ENCODE assay signal across 16 cellular contexts in genomic region chr14:55221968-55222367, GRCh38. TPM values are rescaled to one million over a fixed set of nuclear protein-coding genes. Genes with fewer than 3 reads are reported as not detected.
DNase-seq lines count a peak whose midpoint lies in the region; ATAC-seq and TF ChIP-seq lines count a peak whose summit lies in the region.
"Had no signal": no experiment of that assay in that cellular context is flagged by ENCODE, and none has a peak within 500 bp of the region (broad histone marks: within the 10 kb centered on the region; RNA-seq: fewer than 3 reads in every experiment).

No MANE protein-coding gene starts in this region.

- H3K4me1 ChIP-seq in RWPE2 (ENCODE audit: insufficient read depth, poor library complexity, severe bottlenecking), result peaks cover 8% of the 10 kb centered on the region

- peaks cover 3% of the 10 kb centered on the region for H3K9me3 Mint-ChIP-seq in progenitor cell of endocrine pancreas (ENCODE audit: low read depth)
- peaks cover 13% of the 10 kb centered on the region for H3K9me3 Mint-ChIP-seq in activated CD8-positive, alpha-beta T cell treated with anti-CD3 and anti-CD28 coated beads, Interleukin-2, amount 10 ng/mL, durations not matched to agents 7 days and 5 days (ENCODE audit: insufficient read depth)

- peak overlapping the region; percentile 40 for H3K27ac Mint-ChIP-seq in progenitor cell of endocrine pancreas
- no peak overlapping the region for H3K27ac Mint-ChIP-seq in activated CD8-positive, alpha-beta T cell treated with anti-CD3 and anti-CD28 coated beads, Interleukin-2, amount 10 ng/mL, durations not matched to agents 7 days and 5 days
- H3K27ac Mint-ChIP-seq: B cell; CD4-positive, alpha-beta T cell; GM23338; H9 had no signal

- TF ChIP-seq CTCF in RWPE2 (IDR thresholded peaks at IDR 0.05; ENCODE audit: poor library complexity, severe bottlenecking), result no peak
- no peak for TF ChIP-seq CTCF in progenitor cell of endocrine pancreas (IDR thresholded peaks at IDR 0.05; ENCODE audit: unreplicated experiment)

- H3K27me3 Mint-ChIP-seq in progenitor cell of endocrine pancreas, result no peaks in the 10 kb centered on the region
- peaks cover 18% of the 10 kb centered on the region for H3K27me3 Mint-ChIP-seq in activated CD8-positive, alpha-beta T cell treated with anti-CD3 and anti-CD28 coated beads, Interleukin-2, amount 10 ng/mL, durations not matched to agents 7 days and 5 days (ENCODE audit: low read depth)

- peaks cover 5% of the 10 kb centered on the region for H3K9me3 ChIP-seq in RWPE2 (ENCODE audit: severe bottlenecking)

- no peaks in the 10 kb centered on the region for H3K36me3 Mint-ChIP-seq in progenitor cell of endocrine pancreas (ENCODE audit: insufficient read depth)
- H3K36me3 Mint-ChIP-seq in activated CD8-positive, alpha-beta T cell treated with anti-CD3 and anti-CD28 coated beads, Interleukin-2, amount 10 ng/mL, durations not matched to agents 7 days and 5 days (ENCODE audit: low read depth), result no peaks in the 10 kb centered on the region

- POLR2A ChIA-PET in activated CD8-positive, alpha-beta T cell treated with anti-CD3 and anti-CD28 coated beads, Interleukin-2, amount 10 ng/mL, durations not matched to agents 7 days and 5 days (lab: Charles Lee), result no interaction called here

- H3K4me3 Mint-ChIP-seq in progenitor cell of endocrine pancreas (ENCODE audit: low read depth), result no peak overlapping the region
- H3K4me3 Mint-ChIP-seq in activated CD8-positive, alpha-beta T cell treated with anti-CD3 and anti-CD28 coated beads, Interleukin-2, amount 10 ng/mL, durations not matched to agents 7 days and 5 days, result no peak overlapping the region
- H3K4me3 Mint-ChIP-seq: B cell; CD4-positive, alpha-beta T cell; GM23338; H9 had no signal

- peak; percentile 48; the same call in 2 of the 3 replicates for ATAC-seq in RWPE2 (ENCODE audit: low read depth)
- ATAC-seq in esophagus mucosa, result peak; percentile 89
- ATAC-seq in activated CD8-positive, alpha-beta T cell treated with anti-CD3 and anti-CD28 coated beads, Interleukin-2, amount 10 ng/mL, durations not matched to agents 7 days and 5 days, result no peak
- ATAC-seq: GM23338 had no signal

- H3K27me3 ChIP-seq in RWPE2 (ENCODE audit: insufficient read depth, poor library complexity, severe bottlenecking), result no peaks in the 10 kb centered on the region

- no peak overlapping the region for H3K4me3 ChIP-seq in RWPE2 (ENCODE audit: severe bottlenecking)
- H3K4me3 ChIP-seq: GM23338 had no signal

- H3K36me3 ChIP-seq in RWPE2 (ENCODE audit: low read depth), result no peaks in the 10 kb centered on the region

- DNase-seq in NCI-H226 (peak; percentile 20), RWPE2 (ENCODE audit: low spot score) (no peak), progenitor cell of endocrine pancreas (ENCODE audit: low spot score, unreplicated experiment) (no peak), dedifferentiated amniotic fluid mesenchymal stem cell (ENCODE audit: extremely low spot score) (no peak), AG20443 (ENCODE audit: low spot score) (no peak), SK-N-DZ (ENCODE audit: low spot score) (no peak)
- no peak for DNase-seq in activated CD8-positive, alpha-beta T cell treated with anti-CD3 and anti-CD28 coated beads, Interleukin-2, amount 10 ng/mL, durations not matched to agents 7 days and 5 days
- DNase-seq: ACHN; C1 segment of cervical spinal cord; Calu3; CD4-positive, alpha-beta T cell; DMS 273 treated with DMSO at 0.1 percent for 48 hours; H9 had no signal

- CTCF ChIA-PET in activated CD8-positive, alpha-beta T cell treated with anti-CD3 and anti-CD28 coated beads, Interleukin-2, amount 10 ng/mL, durations not matched to agents 7 days and 5 days (lab: Charles Lee), result no interaction called here

- peaks cover 10% of the 10 kb centered on the region for H3K4me1 Mint-ChIP-seq in progenitor cell of endocrine pancreas (ENCODE audit: low read depth)
- no peaks in the 10 kb centered on the region for H3K4me1 Mint-ChIP-seq in activated CD8-positive, alpha-beta T cell treated with anti-CD3 and anti-CD28 coated beads, Interleukin-2, amount 10 ng/mL, durations not matched to agents 7 days and 5 days (ENCODE audit: low read depth)
- H3K4me1 Mint-ChIP-seq: B cell, GM23338 had no signal

- no peak overlapping the region for H3K27ac ChIP-seq in RWPE2 (ENCODE audit: poor library complexity, severe bottlenecking)

RNA-seq across cellular contexts. Expression of gene DLGAP5, which starts 30.6 kb away (rescaled TPM):
- total RNA-seq in esophagus mucosa (17.9 TPM), progenitor cell of endocrine pancreas (31.2 and 32.9 TPM in 2 replicates)
- 100 to 1,000 TPM; 110 to 112 TPM for total RNA-seq in activated CD8-positive, alpha-beta T cell treated with anti-CD3 and anti-CD28 coated beads, Interleukin-2, amount 10 ng/mL, durations not matched to agents 7 days and 5 days
- polyA plus RNA-seq in SK-N-DZ (2014; cell fraction: cytosol; rRNA removed), result 35.1 and 45.4 TPM in 2 replicates
- polyA plus RNA-seq in SK-N-DZ (2014; cell fraction: nucleus; rRNA removed), result 375 and 425 TPM in 2 replicates
- total RNA-seq: B cell had no signal

RNA-seq across cellular contexts. Expression of gene FBXO34, which starts 49.3 kb away (rescaled TPM):
- 36.0 TPM for total RNA-seq in esophagus mucosa
- total RNA-seq in progenitor cell of endocrine pancreas, result 32.1 and 32.4 TPM in 2 replicates
- total RNA-seq in activated CD8-positive, alpha-beta T cell treated with anti-CD3 and anti-CD28 coated beads, Interleukin-2, amount 10 ng/mL, durations not matched to agents 7 days and 5 days, result 10 to 100 TPM; 17.4 to 18.3 TPM
- 18.1 and 19.1 TPM in 2 replicates for polyA plus RNA-seq in SK-N-DZ (2014; cell fraction: cytosol; rRNA removed)
- 14.7 TPM in 2 replicates for polyA plus RNA-seq in SK-N-DZ (2014; cell fraction: nucleus; rRNA removed)
